ENCODE assay signal across 15 cellular contexts in genomic region chr17:7441202-7441705, GRCh38. TPM values are rescaled to one million over a fixed set of nuclear protein-coding genes. Genes with fewer than 3 reads are reported as not detected.
DNase-seq lines count a peak whose midpoint lies in the region; ATAC-seq and TF ChIP-seq lines count a peak whose summit lies in the region.
"Had no signal": no experiment of that assay in that cellular context is flagged by ENCODE, and none has a peak within 500 bp of the region (broad histone marks: within the 10 kb centered on the region; RNA-seq: fewer than 3 reads in every experiment).

No MANE protein-coding gene starts in this region.

- H3K27ac Mint-ChIP-seq in WTC11, result peak overlapping the region; percentile 80
- no peak overlapping the region for H3K27ac Mint-ChIP-seq in CD8-positive, alpha-beta memory T cell
- H3K27ac Mint-ChIP-seq: activated naive CD4-positive, alpha-beta T cell treated with anti-CD3 and anti-CD28 coated beads, Interleukin-2, amount 50 U/mL, for 24 hours had no signal

- no peaks in the 10 kb centered on the region for H3K9me2 ChIP-seq in neural cell (ENCODE audit: insufficient read depth, low read length)

- H3K27me3 ChIP-seq in H7 (ENCODE audit: control insufficient read depth, insufficient read depth, low read length), result peaks cover 49% of the 10 kb centered on the region
- H3K27me3 ChIP-seq in neural cell (ENCODE audit: insufficient read depth, low read depth, low read length), result peaks cover 40% of the 10 kb centered on the region
- peaks cover 56% of the 10 kb centered on the region for H3K27me3 ChIP-seq in CD8-positive, alpha-beta memory T cell (ENCODE audit: insufficient read depth, low read length, poor library complexity, severe bottlenecking)

- ATAC-seq in WTC11, result no peak
- no peak for ATAC-seq in GM18505 (IDR thresholded peaks at IDR 0.05; ENCODE audit: unreplicated experiment)
- ATAC-seq: left lung had no signal

- peaks cover 37% of the 10 kb centered on the region for H3K27me3 Mint-ChIP-seq in WTC11 (ENCODE audit: low read depth)
- H3K27me3 Mint-ChIP-seq in CD8-positive, alpha-beta memory T cell, result peaks cover 48 to 64% of the 10 kb centered on the region in 2 donors

- CTCF ChIA-PET in WTC11 (lab: Charles Lee), result interaction anchor here (0.6 to 3.8 kb wide), 17 partner anchors 21 to 679 kb away, joined by 3 to 21 read pairs (median 5); partner anchors contain the start of genes NLGN2, PLSCR3, SPEM1 and TMEM256
- CTCF ChIA-PET in CD8-positive, alpha-beta memory T cell (lab: Charles Lee), result interaction anchor here (0.8 to 1.6 kb wide), 6 partner anchors 38 to 119 kb away, joined by 3 to 5 read pairs (median 3); partner anchors contain the start of gene ZBTB4

- H2AFZ ChIP-seq in neural cell (ENCODE audit: low read depth, low read length), result no peak overlapping the region

- TF ChIP-seq CTCF in WTC11 (IDR thresholded peaks at IDR 0.05) (no peak), neural cell (IDR thresholded peaks at IDR 0.05; ENCODE audit: poor library complexity, severe bottlenecking) (no peak)

- peak overlapping the region; percentile 97 for H3K9ac ChIP-seq in neural cell (ENCODE audit: low read length)

- no peaks in the 10 kb centered on the region for H3K9me3 Mint-ChIP-seq in WTC11
- no peaks in the 10 kb centered on the region for H3K9me3 Mint-ChIP-seq in CD8-positive, alpha-beta memory T cell
- H3K9me3 Mint-ChIP-seq: activated naive CD4-positive, alpha-beta T cell treated with anti-CD3 and anti-CD28 coated beads, Interleukin-2, amount 50 U/mL, for 24 hours had no signal

- no peak for TF ChIP-seq EP300 in neural cell (conservative IDR thresholded peaks at IDR 0.05; ENCODE audit: poor library complexity, severe bottlenecking)

- DNase-seq in H7 (no peak), WTC11 (ENCODE audit: low spot score) (no peak), NCI-H1048 (lab: John Stamatoyannopoulos, UW) (no peak)
- DNase-seq in CD8-positive, alpha-beta memory T cell, result no peak
- DNase-seq: activated CD4-positive, alpha-beta T cell treated with anti-CD3 and anti-CD28 coated beads for 1 hour; Caco-2; cortex of kidney; MM.1S; SHP77 had no signal

- H3K27ac ChIP-seq in neural cell (ENCODE audit: low read length), result peak overlapping the region; percentile 99
- no peak overlapping the region for H3K27ac ChIP-seq in CD8-positive, alpha-beta memory T cell (ENCODE audit: low read depth, low read length)
- H3K27ac ChIP-seq: left lung had no signal

- no peak for TF ChIP-seq POLR2A in GM18505 (IDR thresholded peaks at IDR 0.05; ENCODE audit: borderline replicate concordance, extremely low read depth, insufficient read depth, insufficient read length)

- no peaks in the 10 kb centered on the region for H4K20me1 ChIP-seq in neural cell (ENCODE audit: insufficient read depth)

- peaks cover 58% of the 10 kb centered on the region for H3K4me1 ChIP-seq in CD8-positive, alpha-beta memory T cell (ENCODE audit: insufficient read depth, low read length)
- H3K4me1 ChIP-seq: Caco-2 had no signal

- TF ChIP-seq RAD21 in neural cell (conservative IDR thresholded peaks at IDR 0.05), result no peak

- H3K4me3 ChIP-seq in H7 (ENCODE audit: insufficient read depth, low read depth, low read length), result peak overlapping the region; percentile 74
- peak overlapping the region; percentile 85 for H3K4me3 ChIP-seq in neural cell (ENCODE audit: low read length)
- H3K4me3 ChIP-seq in CD8-positive, alpha-beta memory T cell (ENCODE audit: low read length), result no peak overlapping the region

- no peaks in the 10 kb centered on the region for H3K9me3 ChIP-seq in neural cell (ENCODE audit: low read length)
- no peaks in the 10 kb centered on the region for H3K9me3 ChIP-seq in CD8-positive, alpha-beta memory T cell (ENCODE audit: low read length)
- H3K9me3 ChIP-seq: Caco-2, left lung, suprapubic skin had no signal

- H3K4me2 ChIP-seq in neural cell (ENCODE audit: low read length), result peak overlapping the region; percentile 79

- POLR2A ChIA-PET in WTC11 (lab: Charles Lee), result interaction anchor here (0.5 to 2.4 kb wide), 7 partner anchors 22 to 159 kb away, joined by 3 to 15 read pairs (median 3); partner anchors contain the start of genes POLR2A, SLC2A4 and TMEM256
- POLR2A ChIA-PET in CD8-positive, alpha-beta memory T cell (lab: Charles Lee), result interaction anchor here (0.5 to 2.2 kb wide), 4 partner anchors 10 to 57 kb away, joined by 3 to 11 read pairs (median 5); partner anchors contain the start of gene ZBTB4

- no peaks in the 10 kb centered on the region; the same call in 1 of the 2 replicates for H3K36me3 Mint-ChIP-seq in WTC11
- H3K36me3 Mint-ChIP-seq in CD8-positive, alpha-beta memory T cell, result peaks cover 4 to 12% (median 6%) of the 10 kb centered on the region in 3 donors
- H3K36me3 Mint-ChIP-seq: activated naive CD4-positive, alpha-beta T cell treated with anti-CD3 and anti-CD28 coated beads, Interleukin-2, amount 50 U/mL, for 24 hours had no signal

- peaks cover 38% of the 10 kb centered on the region for H3K4me1 Mint-ChIP-seq in WTC11
- peaks cover 35 to 60% (median 52%) of the 10 kb centered on the region in 3 donors for H3K4me1 Mint-ChIP-seq in CD8-positive, alpha-beta memory T cell

- H3K4me3 Mint-ChIP-seq in WTC11, result peak overlapping the region; percentile 97
- H3K4me3 Mint-ChIP-seq in CD8-positive, alpha-beta memory T cell, result no peak overlapping the region

- no peaks in the 10 kb centered on the region for H3K79me2 ChIP-seq in neural cell (replicated peaks; ENCODE audit: insufficient read depth, low read length)

- H3K36me3 ChIP-seq in H7 (replicated peaks; ENCODE audit: control insufficient read depth, insufficient read depth, low read length), result no peaks in the 10 kb centered on the region
- no peaks in the 10 kb centered on the region for H3K36me3 ChIP-seq in neural cell (ENCODE audit: insufficient read depth, low read length)
- no peaks in the 10 kb centered on the region for H3K36me3 ChIP-seq in CD8-positive, alpha-beta memory T cell (ENCODE audit: insufficient read depth, low read length)
- H3K36me3 ChIP-seq: left lung, suprapubic skin had no signal

- peaks cover 4% of the 10 kb centered on the region for H3F3A ChIP-seq in neural cell (ENCODE audit: insufficient read depth, low read length, poor library complexity, severe bottlenecking)

TF ChIP-seq in WTC11, 78 proteins besides CTCF, POLR2A, EP300 and RAD21 (continues in another document):
- no peak for TF ChIP-seq ZNF232 (CRISPR knock-in tag; IDR thresholded peaks at IDR 0.05)

TF ChIP-seq in neural cell, 6 proteins besides CTCF, POLR2A, EP300 and RAD21:
- peak; percentile 9 for TF ChIP-seq TAF1 (IDR thresholded peaks at IDR 0.05; ENCODE audit: low read depth)
- no peak for TF ChIP-seq EZH2 (IDR thresholded peaks at IDR 0.05; ENCODE audit: borderline replicate concordance, insufficient read depth, low read length, poor library complexity, severe bottlenecking)
- TF ChIP-seq REST (IDR thresholded peaks at IDR 0.05; ENCODE audit: borderline replicate concordance), result peak; percentile 99
- TF ChIP-seq SMC3 (conservative IDR thresholded peaks at IDR 0.05; ENCODE audit: poor library complexity), result peak; percentile 31

RNA-seq across cellular contexts. Expression of gene FGF11, which starts 1.9 kb away (rescaled TPM):
- 12.5 and 20.7 TPM in 2 replicates for total RNA-seq in H7 (2014; rRNA removed; shearing (Covaris generic))
- total RNA-seq in WTC11 (2021), result 19.8 to 29.1 TPM (median 28.0 TPM) in 3 replicates
- polyA plus RNA-seq in neural cell, result 15.8 and 16.4 TPM in 2 replicates
- polyA minus RNA-seq in neural cell, result 16.1 and 16.8 TPM in 2 replicates
- 1 to 10 TPM in 1 of 2 experiments, under 1 TPM in 1; 0.85 to 1.1 TPM for total RNA-seq in CD8-positive, alpha-beta memory T cell
- 0.12 TPM for polyA plus RNA-seq in CD8-positive, alpha-beta memory T cell

RNA-seq across cellular contexts. Expression of gene CHRNB1, which starts 3.6 kb away (rescaled TPM):
- 6.6 and 6.8 TPM in 2 replicates for total RNA-seq in H7 (2014; rRNA removed; shearing (Covaris generic))
- 16.0 to 21.5 TPM (median 20.8 TPM) in 3 replicates for total RNA-seq in WTC11 (2021)
- 17.9 and 18.2 TPM in 2 replicates for polyA plus RNA-seq in neural cell
- 8.8 and 10.3 TPM in 2 replicates for polyA minus RNA-seq in neural cell
- 1 to 10 TPM; 6.0 to 6.3 TPM for total RNA-seq in CD8-positive, alpha-beta memory T cell
- 24.7 TPM for polyA plus RNA-seq in CD8-positive, alpha-beta memory T cell

RNA-seq across cellular contexts. Expression of gene TMEM102, which starts 6.0 kb away (rescaled TPM):
- 14.5 and 15.8 TPM in 2 replicates for total RNA-seq in H7 (2014; rRNA removed; shearing (Covaris generic))
- 13.5 to 15.3 TPM (median 13.9 TPM) in 3 replicates for total RNA-seq in WTC11 (2021)
- 0.14 TPM in 1 of 2 replicates, not detected in the other for polyA plus RNA-seq in neural cell
- polyA minus RNA-seq in neural cell, result 0.24 TPM in 1 of 2 replicates, not detected in the other
- total RNA-seq in CD8-positive, alpha-beta memory T cell, result 10 to 100 TPM; 11.1 to 11.9 TPM
- polyA plus RNA-seq in CD8-positive, alpha-beta memory T cell, result 23.3 TPM

RNA-seq across cellular contexts. Expression of gene SPEM3, which starts 12.6 kb away (rescaled TPM):
- total RNA-seq in H7 (2014; rRNA removed; shearing (Covaris generic)), result not detected in 2 replicates
- total RNA-seq in WTC11 (2021), result not detected in 3 replicates
- not detected in 2 replicates for polyA plus RNA-seq in neural cell
- polyA minus RNA-seq in neural cell, result not detected in 2 replicates
- total RNA-seq in CD8-positive, alpha-beta memory T cell, result not detected
- not detected for polyA plus RNA-seq in CD8-positive, alpha-beta memory T cell
- total RNA-seq: Caco-2, left lung, pulmonary artery endothelial cell, suprapubic skin had no signal

RNA-seq across cellular contexts. Expression of gene SPEM2, which starts 15.8 kb away (rescaled TPM):
- total RNA-seq in H7 (2014; rRNA removed; shearing (Covaris generic)), result not detected in 2 replicates
- total RNA-seq in WTC11 (2021), result 0.13 TPM in 1 of 3 replicates, not detected in the others
- polyA plus RNA-seq in neural cell, result not detected in 2 replicates
- not detected in 2 replicates for polyA minus RNA-seq in neural cell
- not detected for total RNA-seq in CD8-positive, alpha-beta memory T cell
- not detected for polyA plus RNA-seq in CD8-positive, alpha-beta memory T cell
- total RNA-seq: Caco-2, left lung, pulmonary artery endothelial cell, suprapubic skin had no signal
